Comparison of ENCODE assay signal across 1 cellular context in the genomic region with DNA sequence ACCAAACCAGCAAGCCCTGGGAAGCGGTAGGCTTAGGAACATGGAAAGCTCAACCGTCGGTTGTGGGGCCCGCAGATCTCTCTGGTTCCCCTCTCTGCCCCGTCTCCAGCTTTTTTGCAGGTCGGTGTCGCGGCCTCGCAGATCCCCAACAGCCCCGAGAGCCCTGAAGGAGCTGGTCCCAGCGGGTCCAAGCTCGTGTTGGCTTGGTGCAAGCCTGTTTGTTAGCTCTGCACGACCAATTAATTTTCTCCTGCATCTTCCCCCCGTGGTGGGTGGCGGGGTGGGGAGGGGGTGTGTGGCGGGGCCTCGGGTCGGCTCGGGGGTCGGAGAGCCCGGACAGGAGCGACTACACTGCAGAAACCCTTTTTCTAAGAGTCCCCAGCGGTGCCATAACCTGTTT.
A peak's percentile ranks its signal among the peaks of the same experiment; 100 is the strongest.
TF ChIP-seq lines count a peak whose summit lies in the region.

No MANE protein-coding gene starts in this region.

TF ChIP-seq in H1, 55 proteins besides CTCF, POLR2A, EP300 and RAD21:
- no peak for TF ChIP-seq SUZ12 (IDR thresholded peaks at IDR 0.05; ENCODE audit: low read length)
- peak; percentile 8 for TF ChIP-seq EZH2 (IDR thresholded peaks at IDR 0.05; ENCODE audit: low read depth, low read length, severe bottlenecking)
